8 cellular contexts compared by ENCODE assay signal in the genomic region with DNA sequence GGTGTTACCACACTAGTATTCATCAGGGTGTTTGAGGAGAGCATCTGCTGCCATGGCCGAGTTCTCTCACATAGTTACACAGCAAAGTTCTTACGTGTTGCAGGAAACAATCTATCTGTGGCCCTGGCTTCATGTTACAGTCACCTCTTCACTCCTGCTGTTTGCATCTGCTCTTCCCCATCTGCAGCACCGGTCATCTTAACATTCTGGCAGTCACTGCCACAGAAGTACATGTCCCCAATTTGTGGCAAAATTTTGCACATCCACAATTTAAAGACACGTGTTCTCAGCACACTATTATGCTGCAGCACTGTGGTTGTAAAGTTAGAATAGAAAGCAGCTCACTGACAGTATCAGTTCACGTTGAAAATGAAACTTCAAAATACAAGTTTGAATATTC. TPM values are rescaled to one million over a fixed set of nuclear protein-coding genes. Genes with fewer than 3 reads are reported as not detected.
DNase-seq lines count a peak whose midpoint lies in the region; ATAC-seq and TF ChIP-seq lines count a peak whose summit lies in the region.

No MANE protein-coding gene starts in this region.

- ATAC-seq in GM19395 (IDR thresholded peaks at IDR 0.05; ENCODE audit: unreplicated experiment) = peak; percentile 69
- peak; percentile 36 for ATAC-seq in HG03442 (IDR thresholded peaks at IDR 0.05; ENCODE audit: unreplicated experiment)

- H3K27me3 ChIP-seq in esophagus squamous epithelium (no peaks in the 10 kb centered on the region), neural progenitor cell (no peaks in the 10 kb centered on the region)

- peaks cover 20% of the 10 kb centered on the region for H3F3A ChIP-seq in neural progenitor cell (ENCODE audit: low read depth)

- H3K36me3 Mint-ChIP-seq in brain (no peaks in the 10 kb centered on the region), neural progenitor cell (no peaks in the 10 kb centered on the region)

- H3K27ac ChIP-seq in esophagus squamous epithelium (peak overlapping the region in 1 of 4 donors; percentile 17), neural progenitor cell (no peak overlapping the region)

- H3K9me3 Mint-ChIP-seq in brain = no peaks in the 10 kb centered on the region
- no peaks in the 10 kb centered on the region for H3K9me3 Mint-ChIP-seq in neural progenitor cell

- H3K9ac ChIP-seq in neural progenitor cell = no peak overlapping the region

- no peaks in the 10 kb centered on the region for H4K20me1 ChIP-seq in neural progenitor cell (ENCODE audit: low read depth)

- intact Hi-C loops in esophagus squamous epithelium (cut with DNase I) = no loop called here

- H3K4me3 ChIP-seq in esophagus squamous epithelium (no peak overlapping the region), neural progenitor cell (no peak overlapping the region)

- 17 to 23% methylated on average over 5 of the region's 5 CpGs for WGBS in esophagus squamous epithelium, 2 donors

- H3K27me3 Mint-ChIP-seq in brain (no peaks in the 10 kb centered on the region), neural progenitor cell (ENCODE audit: insufficient read depth, low read depth) (peaks cover 5% of the 10 kb centered on the region)

- H3K4me1 Mint-ChIP-seq in brain (peaks cover 45% of the 10 kb centered on the region), neural progenitor cell (peaks cover 53% of the 10 kb centered on the region)

- peaks cover 17 to 55% (median 29%) of the 10 kb centered on the region in 3 donors for H3K4me1 ChIP-seq in esophagus squamous epithelium
- peaks cover 12% of the 10 kb centered on the region for H3K4me1 ChIP-seq in neural progenitor cell

- H3K4me2 ChIP-seq in neural progenitor cell = no peak overlapping the region

- H2AFZ ChIP-seq in neural progenitor cell (replicated peaks) = no peak overlapping the region

- DNase-seq in DMS 273 treated with DMSO at 0.1 percent for 48 hours (lab: John Stamatoyannopoulos, UW) = peak; percentile 26
- DNase-seq in T-helper 9 cell = no peak
- DNase-seq in glomerular visceral epithelial cell (ENCODE audit: extremely low spot score) = no peak
- DNase-seq in esophagus squamous epithelium (lab: John Stamatoyannopoulos, UW) = no peak
- DNase-seq in neural progenitor cell (ENCODE audit: low spot score) = no peak

- H3K36me3 ChIP-seq in esophagus squamous epithelium (no peaks in the 10 kb centered on the region), neural progenitor cell (no peaks in the 10 kb centered on the region)

- H3K4me3 Mint-ChIP-seq in brain (no peak overlapping the region), neural progenitor cell (no peak overlapping the region)

- TF ChIP-seq CTCF in brain (conservative IDR thresholded peaks at IDR 0.05) = no peak
- TF ChIP-seq CTCF in esophagus squamous epithelium (IDR thresholded peaks at IDR 0.05) = no peak
- no peak for TF ChIP-seq CTCF in neural progenitor cell (IDR thresholded peaks at IDR 0.05)

- no peaks in the 10 kb centered on the region for H3K79me2 ChIP-seq in neural progenitor cell (ENCODE audit: low read depth)

- TF ChIP-seq POLR2A in esophagus squamous epithelium (IDR thresholded peaks at IDR 0.05) = no peak

- no peaks in the 10 kb centered on the region for H3K9me3 ChIP-seq in esophagus squamous epithelium
- H3K9me3 ChIP-seq in neural progenitor cell (ENCODE audit: low read depth) = no peaks in the 10 kb centered on the region

- peak overlapping the region in 4 of 5 experiments; percentile 6 to 66 (median 30) for H3K27ac Mint-ChIP-seq in brain
- no peak overlapping the region for H3K27ac Mint-ChIP-seq in neural progenitor cell

RNA-seq across cellular contexts. Expression of a gene that starts 23.2 kb away (rescaled TPM):
- polyA plus RNA-seq in brain (ENCODE audit: insufficient read depth, low read depth, low replicate concordance) = 91.1 TPM
- total RNA-seq in esophagus squamous epithelium (10 to 100 TPM; 35.3 to 85.3 (median 50.4) TPM), neural progenitor cell (ENCODE audit: low replicate concordance) (72.6 and 125 TPM in 2 replicates)

RNA-seq across cellular contexts. Expression of a gene that starts 47.6 kb away (rescaled TPM):
- 3.2 TPM for polyA plus RNA-seq in brain (ENCODE audit: insufficient read depth, low read depth, low replicate concordance)
- total RNA-seq in esophagus squamous epithelium = 10 to 100 TPM in 2 of 4 donors, 1 to 10 TPM in 2; 5.9 to 20.1 (median 12.1) TPM
- total RNA-seq in neural progenitor cell (ENCODE audit: low replicate concordance) = 19.9 and 32.6 TPM in 2 replicates

RNA-seq across cellular contexts. Expression of a gene that starts 47.8 kb away (rescaled TPM):
- 7.4 TPM for polyA plus RNA-seq in brain (ENCODE audit: insufficient read depth, low read depth, low replicate concordance)
- 1 to 10 TPM in 3 of 4 donors, under 1 TPM in 1; 0.80 to 7.0 (median 5.0) TPM for total RNA-seq in esophagus squamous epithelium
- 62.3 and 82.0 TPM in 2 replicates for total RNA-seq in neural progenitor cell (ENCODE audit: low replicate concordance)

RNA-seq across cellular contexts. Expression of a gene that starts 54.4 kb away (rescaled TPM):
- 30.6 TPM for polyA plus RNA-seq in brain (ENCODE audit: insufficient read depth, low read depth, low replicate concordance)
- total RNA-seq in esophagus squamous epithelium (100 to 1,000 TPM; 234 to 565 (median 415) TPM), neural progenitor cell (ENCODE audit: low replicate concordance) (0.99 TPM in 1 of 2 replicates, not detected in the other)
